Comparison of ENCODE assay signal across 25 cellular contexts in the genomic region with DNA sequence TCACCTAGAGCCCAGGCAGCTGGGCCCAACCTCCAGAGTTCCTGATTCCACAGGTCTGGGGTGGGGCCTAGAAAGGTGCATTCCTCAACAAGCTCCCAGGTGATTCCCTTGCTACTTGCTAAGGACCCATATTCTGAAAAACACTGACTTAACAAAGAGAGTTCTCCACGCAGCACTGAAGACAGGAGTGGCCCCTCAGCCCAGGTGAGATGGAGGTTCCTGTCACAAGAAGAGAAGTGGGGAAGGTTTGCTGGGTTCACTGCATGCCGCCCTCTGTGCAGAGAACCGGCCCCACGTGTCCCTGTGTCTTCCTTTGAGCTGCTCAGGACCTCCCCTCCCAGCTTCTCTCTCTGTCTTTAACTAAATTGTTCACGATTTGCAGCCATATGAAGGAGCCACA.
"Had no signal": no experiment of that assay in that cellular context is flagged by ENCODE, and none has a peak within 500 bp of the region (broad histone marks: within the 10 kb centered on the region; RNA-seq: fewer than 3 reads in every experiment).

No MANE protein-coding gene starts in this region.

- H3K9me3 ChIP-seq: stomach, suprapubic skin, testis, thoracic aorta, tibial artery, tibial nerve, transverse colon, upper lobe of left lung, upper lobe of right lung, uterus, vagina had no signal

- H3K36me3 ChIP-seq: stomach, suprapubic skin, thoracic aorta, tibial artery, tibial nerve, transverse colon, upper lobe of left lung, upper lobe of right lung, uterus, vagina had no signal

- H3K4me1 ChIP-seq: stomach, suprapubic skin, testis, tibial artery, tibial nerve, transverse colon, upper lobe of left lung, upper lobe of right lung, uterus, vagina had no signal

- DNase-seq: stimulated activated CD4-positive, alpha-beta T cell treated with anti-CD3 and anti-CD28 coated beads, Interleukin-2, amount 100 ng/mL, for 48 hours; stimulated activated CD4-positive, alpha-beta T cell treated with anti-CD3 and anti-CD28 coated beads, Interleukin-4, amount 100 ng/mL, for 1 hour; stimulated activated CD4-positive, alpha-beta T cell treated with anti-CD3 and anti-CD28 coated beads, Interleukin-4, amount 100 ng/mL, for 24 hours; stimulated activated CD4-positive, alpha-beta T cell treated with anti-CD3 and anti-CD28 coated beads, Interleukin-4, amount 100 ng/mL, for 4 hours; stimulated activated CD8-positive, alpha-beta memory T cell treated with anti-CD3 and anti-CD28 coated beads, Interleukin-4, amount 100 ng/mL, for 48 hours; stimulated activated naive B cell treated with anti-CD40 and anti-IgM and Interleukin-4, amounts not matched to agents 10 μg/mL and 1 μg/mL and 100 μg/mL, for 72 hours; stimulated activated naive CD4-positive, alpha-beta T cell; stimulated activated naive CD4-positive, alpha-beta T cell treated with Interleukin-2 at 50 U/mL for 16 hours; stimulated activated naive CD8-positive, alpha-beta T cell treated with anti-CD3 and anti-CD28 coated beads, Interleukin-15, amount 100 ng/mL, for 72 hours; stimulated activated naive CD8-positive, alpha-beta T cell treated with anti-CD3 and anti-CD28 coated beads, Interleukin-15, Interleukin-2, amounts not matched to agents 100 U/mL and 50 U/mL, for 24 hours; stomach; substantia nigra; testis; tibial artery; transverse colon; trophoblast cell; upper lobe of left lung; upper lobe of right lung; uterus had no signal

- ATAC-seq: stimulated activated effector memory CD8-positive, alpha-beta T cell treated with anti-CD3 and anti-CD28 coated beads, Interleukin-12 subunit alpha, Interleukin-12 subunit beta, amount 100 ng/mL, for 72 hours; stimulated activated memory B cell treated with anti-CD40 and anti-IgM and Interleukin-4, amounts not matched to agents 10 μg/mL and 1 μg/mL and 100 μg/mL, for 72 hours; stimulated activated naive B cell treated with anti-CD40 and anti-IgM and Interleukin-4, amounts not matched to agents 10 μg/mL and 1 μg/mL and 100 μg/mL, for 72 hours; stimulated activated naive CD8-positive, alpha-beta T cell treated with anti-CD3 and anti-CD28 coated beads, Interleukin-15, amount 100 ng/mL, for 72 hours; stimulated activated naive CD8-positive, alpha-beta T cell treated with anti-CD3 and anti-CD28 coated beads, Interleukin-15, Interleukin-2, amounts not matched to agents 100 U/mL and 50 U/mL, for 24 hours; upper lobe of right lung had no signal

- H3K4me3 ChIP-seq: stomach, suprapubic skin, testis, thoracic aorta, tibial artery, tibial nerve, transverse colon, upper lobe of left lung, upper lobe of right lung, uterus, vagina had no signal

- H3K27me3 ChIP-seq: stomach, suprapubic skin, testis, tibial artery, tibial nerve, transverse colon, upper lobe of left lung, upper lobe of right lung, uterus, vagina had no signal

- H3K27ac ChIP-seq: stomach, suprapubic skin, testis, thoracic aorta, tibial artery, tibial nerve, transverse colon, upper lobe of left lung, upper lobe of right lung, uterus, vagina had no signal
